In the genomic region with DNA sequence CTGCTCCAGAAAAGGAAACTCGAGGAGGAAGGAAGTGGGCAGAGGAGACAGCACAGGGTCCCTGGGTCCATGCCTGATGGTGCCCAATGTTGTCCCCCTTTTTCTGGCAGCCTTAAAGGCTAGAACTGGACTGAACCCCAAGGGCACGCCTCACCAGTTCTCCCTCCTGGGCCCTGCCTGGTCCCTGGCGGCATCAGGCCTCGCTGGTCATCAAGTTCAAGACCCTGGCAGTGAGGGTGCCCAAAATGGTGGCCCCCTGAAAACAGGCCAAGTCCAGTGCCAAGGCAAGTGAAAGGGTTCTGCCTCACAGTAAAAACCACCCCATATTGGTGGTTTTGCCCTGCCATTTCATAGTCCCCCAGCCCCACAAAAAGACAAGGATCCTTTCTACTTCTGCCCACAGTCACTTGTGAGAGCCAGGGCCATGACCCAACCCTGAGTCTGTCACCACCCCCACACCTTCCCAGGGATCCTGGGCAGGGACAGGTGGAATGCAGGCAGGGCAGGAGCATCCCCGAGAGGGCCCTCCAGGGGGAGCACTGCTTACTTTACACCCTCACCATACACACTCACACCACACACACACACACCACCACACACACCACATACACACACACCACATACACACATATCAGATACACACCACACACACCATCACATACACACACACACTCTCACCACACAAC, we compare ENCODE assay signal across 8 cellular contexts.
DNase-seq lines count a peak whose midpoint lies in the region; ATAC-seq, FAIRE-seq and TF ChIP-seq lines count a peak whose summit lies in the region.

No MANE protein-coding gene starts in this region.

- in situ Hi-C loops in GM13976 (cut with MboI; ENCODE audit: low sequenced_read_pairs, unreplicated experiment) (loop anchor here (10.0 to 25.0 kb wide), 2 partner anchors 325 to 453 kb away; no protein-coding TSS in a partner anchor), ACHN (cut with HindIII; ENCODE audit: low pct_ligation_motif_present, low pct_unique_long_range_greater_than_20kb, low sequenced_read_pairs) (no loop called here)

- FAIRE-seq in D721Med (lab: Jason Lieb, UNC) = no peak

- DNase-seq in GM13976 (ENCODE audit: low spot score) (peak; percentile 50), HPDE6-E6E7 (ENCODE audit: extremely low spot score) (peak; percentile 43), erythroblast (lab: John Stamatoyannopoulos, UW) (peak; percentile 4 to 9), NCI-H1105 treated with DMSO at 0.1 percent for 48 hours (lab: John Stamatoyannopoulos, UW) (no peak), D721Med (ENCODE audit: insufficient read length, low spot score) (no peak), ACHN (no peak), cerebellar nuclear complex (lab: John Stamatoyannopoulos, UW) (no peak)

- TF ChIP-seq CTCF in GM13976 (IDR thresholded peaks at IDR 0.05; ENCODE audit: borderline replicate concordance, control extremely low read depth, extremely low read depth, insufficient read depth, missing control alignments) = peak; percentile 24
- no peak for TF ChIP-seq CTCF in D721Med (IDR thresholded peaks at IDR 0.05; ENCODE audit: insufficient read depth, missing control alignments)

- no peak for TF ChIP-seq POLR2A in erythroblast (IDR thresholded peaks at IDR 0.05; ENCODE audit: low read length)

- ATAC-seq in GM21528 (IDR thresholded peaks at IDR 0.05; ENCODE audit: low FRiP score, unreplicated experiment) = peak; percentile 32

Comparison
In these comparisons a context has a peak if more than half of its experiments do, and no peak if none do; other contexts are left out.
1. DNase-seq: peak in GM13976 (single experiment), HPDE6-E6E7 (single experiment) and erythroblast (2 of 2); none in NCI-H1105 treated with DMSO at 0.1 percent for 48 hours (single experiment), D721Med (single experiment), ACHN (single experiment) and cerebellar nuclear complex (0 of 2).